2 cellular contexts compared by ENCODE assay signal in the genomic region with DNA sequence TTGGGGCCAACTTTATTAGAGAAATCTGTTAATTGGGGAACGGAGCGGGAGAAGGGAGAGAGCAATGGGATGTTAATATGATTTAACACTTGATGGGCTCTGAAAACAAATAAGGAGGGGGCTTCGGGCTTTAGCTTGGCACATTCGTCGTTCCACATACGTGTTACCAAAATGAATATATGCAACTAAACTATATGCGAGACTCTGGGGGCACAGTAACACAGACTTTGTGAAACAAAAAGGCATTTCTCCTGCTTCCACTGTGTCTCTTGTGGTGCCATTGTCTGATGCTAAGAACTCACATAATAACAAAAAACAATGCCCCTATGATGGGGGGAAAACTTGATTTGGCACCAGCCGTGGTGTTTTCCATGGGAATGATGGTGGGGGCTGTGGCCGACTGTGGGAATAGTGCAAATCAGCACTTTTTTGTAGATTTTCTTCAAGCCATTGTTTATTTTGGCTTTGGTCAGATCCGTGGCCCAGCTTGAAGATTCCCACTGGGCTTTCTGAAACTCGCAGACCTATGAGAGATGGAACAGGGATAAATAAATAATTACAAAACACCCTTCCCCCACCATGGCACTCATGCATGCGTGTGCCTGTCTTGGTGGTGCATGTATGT.
TF ChIP-seq lines count a peak whose summit lies in the region.

No MANE protein-coding gene starts in this region.

TF ChIP-seq in A549, 52 proteins besides CTCF, POLR2A, EP300 and RAD21:
- TF ChIP-seq, protein P1, sequence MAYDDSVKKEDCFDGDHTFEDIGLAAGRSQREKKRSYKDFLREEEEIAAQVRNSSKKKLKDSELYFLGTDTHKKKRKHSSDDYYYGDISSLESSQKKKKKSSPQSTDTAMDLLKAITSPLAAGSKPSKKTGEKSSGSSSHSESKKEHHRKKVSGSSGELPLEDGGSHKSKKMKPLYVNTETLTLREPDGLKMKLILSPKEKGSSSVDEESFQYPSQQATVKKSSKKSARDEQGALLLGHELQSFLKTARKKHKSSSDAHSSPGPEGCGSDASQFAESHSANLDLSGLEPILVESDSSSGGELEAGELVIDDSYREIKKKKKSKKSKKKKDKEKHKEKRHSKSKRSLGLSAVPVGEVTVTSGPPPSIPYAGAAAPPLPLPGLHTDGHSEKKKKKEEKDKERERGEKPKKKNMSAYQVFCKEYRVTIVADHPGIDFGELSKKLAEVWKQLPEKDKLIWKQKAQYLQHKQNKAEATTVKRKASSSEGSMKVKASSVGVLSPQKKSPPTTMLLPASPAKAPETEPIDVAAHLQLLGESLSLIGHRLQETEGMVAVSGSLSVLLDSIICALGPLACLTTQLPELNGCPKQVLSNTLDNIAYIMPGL (CRISPR knock-in tag; IDR thresholded peaks at IDR 0.05; ENCODE audit: borderline replicate concordance) = no peak
- TF ChIP-seq RARB (CRISPR knock-in tag; IDR thresholded peaks at IDR 0.05) = no peak
- peak; percentile 67 for TF ChIP-seq MAFK (IDR thresholded peaks at IDR 0.05; ENCODE audit: partially characterized antibody)
TF ChIP-seq in A549: peak in this region for 1.

TF ChIP-seq in GM23338, 12 proteins besides CTCF, POLR2A, EP300 and RAD21 (continued from another document):
- TF ChIP-seq REST (IDR thresholded peaks at IDR 0.05; ENCODE audit: unreplicated experiment) (no peak), JUNB (IDR thresholded peaks at IDR 0.05; ENCODE audit: unreplicated experiment) (no peak), CREB1 (CRISPR knock-in tag; IDR thresholded peaks at IDR 0.05; ENCODE audit: low read depth) (no peak), STAT1 (IDR thresholded peaks at IDR 0.05; ENCODE audit: unreplicated experiment) (no peak), EZH2 (IDR thresholded peaks at IDR 0.05; ENCODE audit: low read depth, unreplicated experiment) (no peak)
- TF ChIP-seq, protein P2, sequence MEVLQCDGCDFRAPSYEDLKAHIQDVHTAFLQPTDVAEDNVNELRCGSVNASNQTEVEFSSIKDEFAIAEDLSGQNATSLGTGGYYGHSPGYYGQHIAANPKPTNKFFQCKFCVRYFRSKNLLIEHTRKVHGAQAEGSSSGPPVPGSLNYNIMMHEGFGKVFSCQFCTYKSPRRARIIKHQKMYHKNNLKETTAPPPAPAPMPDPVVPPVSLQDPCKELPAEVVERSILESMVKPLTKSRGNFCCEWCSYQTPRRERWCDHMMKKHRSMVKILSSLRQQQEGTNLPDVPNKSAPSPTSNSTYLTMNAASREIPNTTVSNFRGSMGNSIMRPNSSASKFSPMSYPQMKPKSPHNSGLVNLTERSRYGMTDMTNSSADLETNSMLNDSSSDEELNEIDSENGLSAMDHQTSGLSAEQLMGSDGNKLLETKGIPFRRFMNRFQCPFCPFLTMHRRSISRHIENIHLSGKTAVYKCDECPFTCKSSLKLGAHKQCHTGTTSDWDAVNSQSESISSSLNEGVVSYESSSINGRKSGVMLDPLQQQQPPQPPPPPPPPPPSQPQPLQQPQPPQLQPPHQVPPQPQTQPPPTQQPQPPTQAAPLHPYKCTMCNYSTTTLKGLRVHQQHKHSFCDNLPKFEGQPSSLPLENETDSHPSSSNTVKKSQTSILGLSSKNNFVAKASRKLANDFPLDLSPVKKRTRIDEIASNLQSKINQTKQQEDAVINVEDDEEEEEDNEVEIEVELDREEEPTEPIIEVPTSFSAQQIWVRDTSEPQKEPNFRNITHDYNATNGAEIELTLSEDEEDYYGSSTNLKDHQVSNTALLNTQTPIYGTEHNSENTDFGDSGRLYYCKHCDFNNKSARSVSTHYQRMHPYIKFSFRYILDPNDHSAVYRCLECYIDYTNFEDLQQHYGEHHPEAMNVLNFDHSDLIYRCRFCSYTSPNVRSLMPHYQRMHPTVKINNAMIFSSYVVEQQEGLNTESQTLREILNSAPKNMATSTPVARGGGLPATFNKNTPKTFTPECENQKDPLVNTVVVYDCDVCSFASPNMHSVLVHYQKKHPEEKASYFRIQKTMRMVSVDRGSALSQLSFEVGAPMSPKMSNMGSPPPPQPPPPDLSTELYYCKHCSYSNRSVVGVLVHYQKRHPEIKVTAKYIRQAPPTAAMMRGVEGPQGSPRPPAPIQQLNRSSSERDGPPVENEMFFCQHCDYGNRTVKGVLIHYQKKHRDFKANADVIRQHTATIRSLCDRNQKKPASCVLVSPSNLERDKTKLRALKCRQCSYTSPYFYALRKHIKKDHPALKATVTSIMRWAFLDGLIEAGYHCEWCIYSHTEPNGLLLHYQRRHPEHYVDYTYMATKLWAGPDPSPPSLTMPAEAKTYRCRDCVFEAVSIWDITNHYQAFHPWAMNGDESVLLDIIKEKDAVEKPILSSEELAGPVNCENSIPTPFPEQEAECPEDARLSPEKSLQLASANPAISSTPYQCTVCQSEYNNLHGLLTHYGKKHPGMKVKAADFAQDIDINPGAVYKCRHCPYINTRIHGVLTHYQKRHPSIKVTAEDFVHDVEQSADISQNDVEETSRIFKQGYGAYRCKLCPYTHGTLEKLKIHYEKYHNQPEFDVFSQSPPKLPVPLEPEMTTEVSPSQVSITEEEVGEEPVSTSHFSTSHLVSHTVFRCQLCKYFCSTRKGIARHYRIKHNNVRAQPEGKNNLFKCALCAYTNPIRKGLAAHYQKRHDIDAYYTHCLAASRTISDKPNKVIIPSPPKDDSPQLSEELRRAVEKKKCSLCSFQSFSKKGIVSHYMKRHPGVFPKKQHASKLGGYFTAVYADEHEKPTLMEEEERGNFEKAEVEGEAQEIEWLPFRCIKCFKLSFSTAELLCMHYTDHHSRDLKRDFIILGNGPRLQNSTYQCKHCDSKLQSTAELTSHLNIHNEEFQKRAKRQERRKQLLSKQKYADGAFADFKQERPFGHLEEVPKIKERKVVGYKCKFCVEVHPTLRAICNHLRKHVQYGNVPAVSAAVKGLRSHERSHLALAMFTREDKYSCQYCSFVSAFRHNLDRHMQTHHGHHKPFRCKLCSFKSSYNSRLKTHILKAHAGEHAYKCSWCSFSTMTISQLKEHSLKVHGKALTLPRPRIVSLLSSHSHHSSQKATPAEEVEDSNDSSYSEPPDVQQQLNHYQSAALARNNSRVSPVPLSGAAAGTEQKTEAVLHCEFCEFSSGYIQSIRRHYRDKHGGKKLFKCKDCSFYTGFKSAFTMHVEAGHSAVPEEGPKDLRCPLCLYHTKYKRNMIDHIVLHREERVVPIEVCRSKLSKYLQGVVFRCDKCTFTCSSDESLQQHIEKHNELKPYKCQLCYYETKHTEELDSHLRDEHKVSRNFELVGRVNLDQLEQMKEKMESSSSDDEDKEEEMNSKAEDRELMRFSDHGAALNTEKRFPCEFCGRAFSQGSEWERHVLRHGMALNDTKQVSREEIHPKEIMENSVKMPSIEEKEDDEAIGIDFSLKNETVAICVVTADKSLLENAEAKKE (CRISPR knock-in tag; IDR thresholded peaks at IDR 0.05) = no peak
